17 cellular contexts compared by ENCODE assay signal in genomic region chr5:107058239-107058638, GRCh38.
"Had no signal": no experiment of that assay in that cellular context is flagged by ENCODE, and none has a peak within 500 bp of the region (broad histone marks: within the 10 kb centered on the region; RNA-seq: fewer than 3 reads in every experiment).

No MANE protein-coding gene starts in this region.

- H3K4me3 ChIP-seq: skin epidermis, thoracic aorta had no signal

- FAIRE-seq: endometrium, islet of Langerhans, TTC549 had no signal

- ATAC-seq: activated naive CD4-positive, alpha-beta T cell treated with anti-CD3 and anti-CD28 coated beads, Interleukin-2, amount 50 U/mL, for 72 hours; natural killer cell treated with Interleukin-12 subunit alpha and Interleukin-12 subunit beta and Interleukin-15 and Interleukin-18, amount 100 ng/mL, for 72 hours; stimulated activated naive CD8-positive, alpha-beta T cell treated with anti-CD3 and anti-CD28 coated beads, Interleukin-15, amount 100 ng/mL, for 72 hours; T-helper 17 cell had no signal

- DNase-seq: activated B cell treated with CpG ODN at 0.5 μM for 24 hours; activated CD4-positive, alpha-beta T cell treated with anti-CD3 and anti-CD28 coated beads, Interleukin-2, amount 10 ng/mL, durations not matched to agents 7 days and 5 days; activated T-cell treated with anti-CD3 and anti-CD28 coated beads for 4 hours; amygdala; glutamatergic neuron; mesenchymal stem cell; occipital lobe; stimulated activated CD4-positive, alpha-beta T cell treated with anti-CD3 and anti-CD28 coated beads, Interleukin-4, amount 100 ng/mL, for 4 hours; stimulated activated naive CD8-positive, alpha-beta T cell treated with anti-CD3 and anti-CD28 coated beads, Interleukin-15, amount 100 ng/mL, for 72 hours; T-helper 17 cell had no signal
